In the genomic region with DNA sequence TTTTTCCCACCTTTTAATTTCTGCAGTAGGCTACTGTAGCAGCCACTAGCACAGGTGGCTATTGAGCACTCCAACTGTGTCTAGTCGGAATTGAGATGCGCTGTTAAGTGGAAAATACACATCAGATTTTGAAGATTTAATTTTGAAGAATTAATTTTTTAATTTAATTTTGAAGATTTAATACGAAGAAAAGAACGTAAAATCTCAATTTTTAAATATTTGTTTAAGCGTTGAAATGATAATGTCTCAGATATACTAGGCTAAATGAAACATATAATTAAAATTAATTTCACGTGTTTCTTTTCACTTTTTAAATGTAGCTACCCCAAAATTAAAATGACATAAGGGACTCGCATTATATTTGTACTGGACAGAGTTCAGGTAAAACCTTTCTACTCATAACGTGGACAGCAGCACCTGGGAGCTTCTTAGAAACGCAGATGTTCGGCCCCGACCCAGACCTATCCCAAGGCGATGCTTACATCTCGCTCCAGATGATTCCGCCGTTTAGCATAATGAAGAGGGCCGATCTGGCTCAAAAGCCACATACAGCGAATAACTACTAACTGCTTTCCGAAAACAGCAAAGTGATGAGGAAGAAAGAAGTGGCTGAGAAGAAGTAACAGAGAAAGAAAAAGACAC, we compare ENCODE assay signal across 1 cellular context.
TF ChIP-seq lines count a peak whose summit lies in the region.

No MANE protein-coding gene starts in this region.

TF ChIP-seq in GM12878, 131 proteins besides CTCF, POLR2A, EP300 and RAD21:
- no peak for TF ChIP-seq KLF5 (IDR thresholded peaks at IDR 0.05; ENCODE audit: partially characterized antibody)
- TF ChIP-seq, protein P1, sequence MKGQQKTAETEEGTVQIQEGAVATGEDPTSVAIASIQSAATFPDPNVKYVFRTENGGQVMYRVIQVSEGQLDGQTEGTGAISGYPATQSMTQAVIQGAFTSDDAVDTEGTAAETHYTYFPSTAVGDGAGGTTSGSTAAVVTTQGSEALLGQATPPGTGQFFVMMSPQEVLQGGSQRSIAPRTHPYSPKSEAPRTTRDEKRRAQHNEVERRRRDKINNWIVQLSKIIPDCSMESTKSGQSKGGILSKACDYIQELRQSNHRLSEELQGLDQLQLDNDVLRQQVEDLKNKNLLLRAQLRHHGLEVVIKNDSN (IDR thresholded peaks at IDR 0.05; ENCODE audit: borderline replicate concordance, extremely low read length, insufficient read depth, low read depth, low read length) = no peak
- no peak for TF ChIP-seq CREM (IDR thresholded peaks at IDR 0.05; ENCODE audit: low read depth)
- no peak for TF ChIP-seq ZBTB11 (CRISPR knock-in tag; IDR thresholded peaks at IDR 0.05)
- TF ChIP-seq, protein P2, sequence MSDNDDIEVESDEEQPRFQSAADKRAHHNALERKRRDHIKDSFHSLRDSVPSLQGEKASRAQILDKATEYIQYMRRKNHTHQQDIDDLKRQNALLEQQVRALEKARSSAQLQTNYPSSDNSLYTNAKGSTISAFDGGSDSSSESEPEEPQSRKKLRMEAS (IDR thresholded peaks at IDR 0.05; ENCODE audit: low read depth, low read length) = no peak
- no peak for TF ChIP-seq RCOR1 (conservative IDR thresholded peaks at IDR 0.05; ENCODE audit: low read depth, low read length)
- TF ChIP-seq, protein P3, sequence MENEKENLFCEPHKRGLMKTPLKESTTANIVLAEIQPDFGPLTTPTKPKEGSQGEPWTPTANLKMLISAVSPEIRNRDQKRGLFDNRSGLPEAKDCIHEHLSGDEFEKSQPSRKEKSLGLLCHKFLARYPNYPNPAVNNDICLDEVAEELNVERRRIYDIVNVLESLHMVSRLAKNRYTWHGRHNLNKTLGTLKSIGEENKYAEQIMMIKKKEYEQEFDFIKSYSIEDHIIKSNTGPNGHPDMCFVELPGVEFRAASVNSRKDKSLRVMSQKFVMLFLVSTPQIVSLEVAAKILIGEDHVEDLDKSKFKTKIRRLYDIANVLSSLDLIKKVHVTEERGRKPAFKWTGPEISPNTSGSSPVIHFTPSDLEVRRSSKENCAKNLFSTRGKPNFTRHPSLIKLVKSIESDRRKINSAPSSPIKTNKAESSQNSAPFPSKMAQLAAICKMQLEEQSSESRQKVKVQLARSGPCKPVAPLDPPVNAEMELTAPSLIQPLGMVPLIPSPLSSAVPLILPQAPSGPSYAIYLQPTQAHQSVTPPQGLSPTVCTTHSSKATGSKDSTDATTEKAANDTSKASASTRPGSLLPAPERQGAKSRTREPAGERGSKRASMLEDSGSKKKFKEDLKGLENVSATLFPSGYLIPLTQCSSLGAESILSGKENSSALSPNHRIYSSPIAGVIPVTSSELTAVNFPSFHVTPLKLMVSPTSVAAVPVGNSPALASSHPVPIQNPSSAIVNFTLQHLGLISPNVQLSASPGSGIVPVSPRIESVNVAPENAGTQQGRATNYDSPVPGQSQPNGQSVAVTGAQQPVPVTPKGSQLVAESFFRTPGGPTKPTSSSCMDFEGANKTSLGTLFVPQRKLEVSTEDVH (IDR thresholded peaks at IDR 0.05; ENCODE audit: low read depth, partially characterized antibody) = no peak
- no peak for TF ChIP-seq FOS (IDR thresholded peaks at IDR 0.05; ENCODE audit: borderline replicate concordance, extremely low read depth, insufficient read length)
- no peak for TF ChIP-seq BMI1 (IDR thresholded peaks at IDR 0.05; ENCODE audit: borderline replicate concordance)
- no peak for TF ChIP-seq E4F1 (IDR thresholded peaks at IDR 0.05; ENCODE audit: borderline replicate concordance, partially characterized antibody)
- no peak for TF ChIP-seq WRNIP1 (IDR thresholded peaks at IDR 0.05; ENCODE audit: borderline replicate concordance, low read depth, low read length)
- no peak for TF ChIP-seq TCF3 (IDR thresholded peaks at IDR 0.05; ENCODE audit: borderline replicate concordance, insufficient read depth, low read depth, low read length)
- TF ChIP-seq TAF1 (IDR thresholded peaks at IDR 0.05; ENCODE audit: borderline replicate concordance, low read depth, low read length) = no peak
- TF ChIP-seq YY1 (IDR thresholded peaks at IDR 0.05; ENCODE audit: low read depth, low read length) = no peak
- no peak for TF ChIP-seq GABPA (IDR thresholded peaks at IDR 0.05; ENCODE audit: low read depth)
